Comparison of ENCODE assay signal across 19 cellular contexts in genomic region chr14:68127166-68127565, GRCh38.
"Had no signal": no experiment of that assay in that cellular context is flagged by ENCODE, and none has a peak within 500 bp of the region (broad histone marks: within the 10 kb centered on the region; RNA-seq: fewer than 3 reads in every experiment).

No MANE protein-coding gene starts in this region.

- H3K9me3 Mint-ChIP-seq: activated naive CD8-positive, alpha-beta T cell treated with anti-CD3 and anti-CD28 coated beads for 36 hours; effector memory CD8-positive, alpha-beta T cell; naive thymus-derived CD4-positive, alpha-beta T cell; type B pancreatic cell had no signal

- ATAC-seq: effector memory CD8-positive, alpha-beta T cell; gastroesophageal sphincter; heart right ventricle; left colon; naive thymus-derived CD4-positive, alpha-beta T cell; stimulated activated naive CD8-positive, alpha-beta T cell treated with anti-CD3 and anti-CD28 coated beads, Interleukin-15, Interleukin-2, amounts not matched to agents 100 U/mL and 50 U/mL, for 24 hours had no signal

- H3K27me3 Mint-ChIP-seq: activated CD4-positive, alpha-beta T cell treated with anti-CD3 and anti-CD28 coated beads, Interleukin-2, amount 10 ng/mL, durations not matched to agents 7 days and 5 days; activated naive CD8-positive, alpha-beta T cell treated with anti-CD3 and anti-CD28 coated beads for 36 hours; effector memory CD8-positive, alpha-beta T cell; naive thymus-derived CD4-positive, alpha-beta T cell; type B pancreatic cell had no signal

- H3K27ac Mint-ChIP-seq: activated CD4-positive, alpha-beta T cell treated with anti-CD3 and anti-CD28 coated beads, Interleukin-2, amount 10 ng/mL, durations not matched to agents 7 days and 5 days; activated naive CD8-positive, alpha-beta T cell treated with anti-CD3 and anti-CD28 coated beads for 36 hours; effector memory CD8-positive, alpha-beta T cell; type B pancreatic cell had no signal

- H2AFZ ChIP-seq: parathyroid adenoma had no signal

- H3K4me1 Mint-ChIP-seq: activated CD4-positive, alpha-beta T cell treated with anti-CD3 and anti-CD28 coated beads, Interleukin-2, amount 10 ng/mL, durations not matched to agents 7 days and 5 days; activated naive CD8-positive, alpha-beta T cell treated with anti-CD3 and anti-CD28 coated beads for 36 hours; naive thymus-derived CD4-positive, alpha-beta T cell had no signal

- H3K36me3 Mint-ChIP-seq: type B pancreatic cell had no signal

- H3K4me1 ChIP-seq: parathyroid adenoma had no signal

- H3K9ac ChIP-seq: parathyroid adenoma had no signal

- H3K4me3 Mint-ChIP-seq: activated CD4-positive, alpha-beta T cell treated with anti-CD3 and anti-CD28 coated beads, Interleukin-2, amount 10 ng/mL, durations not matched to agents 7 days and 5 days; activated naive CD8-positive, alpha-beta T cell treated with anti-CD3 and anti-CD28 coated beads for 36 hours; effector memory CD8-positive, alpha-beta T cell; naive thymus-derived CD4-positive, alpha-beta T cell; type B pancreatic cell had no signal

- H3K79me2 ChIP-seq: parathyroid adenoma had no signal

- H3K36me3 ChIP-seq: breast epithelium, gastroesophageal sphincter, heart right ventricle, neutrophil had no signal

- H3K4me3 ChIP-seq: breast epithelium, gastroesophageal sphincter, heart right ventricle, lung had no signal

- DNase-seq: activated CD4-positive, alpha-beta T cell treated with anti-CD3 and anti-CD28 coated beads, Interleukin-2, amount 10 ng/mL, durations not matched to agents 7 days and 5 days; activated CD4-positive, CD25-positive, alpha-beta regulatory T cell; activated naive CD8-positive, alpha-beta T cell treated with anti-CD3 and anti-CD28 coated beads for 36 hours; amygdala; cerebellar nuclear complex; dermis blood vessel endothelial cell; effector memory CD8-positive, alpha-beta T cell; heart right ventricle; left colon; naive thymus-derived CD4-positive, alpha-beta T cell; retina; stimulated activated CD4-positive, alpha-beta T cell treated with anti-CD3 and anti-CD28 coated beads, Interleukin-4, amount 100 ng/mL, for 24 hours; stimulated activated naive CD8-positive, alpha-beta T cell treated with anti-CD3 and anti-CD28 coated beads, Interleukin-15, Interleukin-2, amounts not matched to agents 100 U/mL and 50 U/mL, for 24 hours had no signal

- H3K9me3 ChIP-seq: breast epithelium, gastroesophageal sphincter, heart right ventricle, neutrophil had no signal

- H3K27ac ChIP-seq: breast epithelium, heart right ventricle, neutrophil, parathyroid adenoma had no signal

- H3K27me3 ChIP-seq: breast epithelium, gastroesophageal sphincter, heart right ventricle, neutrophil had no signal
